10 cellular contexts compared by ENCODE assay signal in the genomic region with DNA sequence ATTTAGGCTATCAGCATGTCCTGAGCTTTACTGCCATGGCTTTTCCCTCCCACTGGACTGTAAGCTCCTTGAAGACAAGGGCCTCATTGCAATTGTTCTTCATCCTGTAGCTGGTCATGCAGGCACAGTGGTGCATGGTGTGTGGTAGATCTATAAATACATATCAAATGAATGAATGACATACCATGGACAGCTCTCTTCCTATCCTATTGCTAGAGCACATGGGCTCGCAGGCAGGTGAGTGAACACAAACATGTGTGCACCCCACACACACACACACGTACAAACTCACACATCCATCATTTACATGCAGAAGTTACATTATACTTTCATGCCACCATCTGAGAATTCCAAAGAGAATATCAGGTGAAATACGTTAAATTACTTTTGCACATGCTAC.
A peak's percentile ranks its signal among the peaks of the same experiment; 100 is the strongest.
DNase-seq lines count a peak whose midpoint lies in the region; ATAC-seq, FAIRE-seq and TF ChIP-seq lines count a peak whose summit lies in the region.
"Had no signal": no experiment of that assay in that cellular context is flagged by ENCODE, and none has a peak within 500 bp of the region (broad histone marks: within the 10 kb centered on the region; RNA-seq: fewer than 3 reads in every experiment).

No MANE protein-coding gene starts in this region.

- no peak overlapping the region for H2BK15ac ChIP-seq in H9 (ENCODE audit: low read depth, low read length)

- no peak overlapping the region for H3T11ph ChIP-seq in H9 (ENCODE audit: low read length)

- no peak overlapping the region for H3K14ac ChIP-seq in H9 (ENCODE audit: insufficient read depth, low read length)

- no peak overlapping the region for H2AK5ac ChIP-seq in H9 (ENCODE audit: insufficient read length, low read length)

- no peak overlapping the region for H4K5ac ChIP-seq in H9 (ENCODE audit: insufficient read length, low read depth, low read length)

- H3K36me3 Mint-ChIP-seq in central memory CD8-positive, alpha-beta T cell (ENCODE audit: insufficient read depth) = peaks cover 4% of the 10 kb centered on the region
- H3K36me3 Mint-ChIP-seq in stimulated activated effector memory CD8-positive, alpha-beta T cell treated with anti-CD3 and anti-CD28 coated beads, Interleukin-12 subunit alpha, Interleukin-12 subunit beta, amount 100 ng/mL, for 72 hours = no peaks in the 10 kb centered on the region
- no peaks in the 10 kb centered on the region for H3K36me3 Mint-ChIP-seq in H9 (ENCODE audit: insufficient read depth in 1 of 3, low read depth in 3 of 3)

- peak overlapping the region; percentile 53 for H3K27ac ChIP-seq in left ventricle myocardium inferior (replicated peaks)
- H3K27ac ChIP-seq in OCI-LY3 (ENCODE audit: low read length) = peak overlapping the region; percentile 84
- H3K27ac ChIP-seq in H9 (ENCODE audit: insufficient read length, low read depth, low read length) = no peak overlapping the region
- H3K27ac ChIP-seq in small intestine (ENCODE audit: low read depth in 1 of 2, low read length in 1 of 2) = peak overlapping the region in 1 of 2 donors; percentile 37

- no peak overlapping the region for H3K27ac Mint-ChIP-seq in central memory CD8-positive, alpha-beta T cell (ENCODE audit: low read depth)
- no peak overlapping the region for H3K27ac Mint-ChIP-seq in stimulated activated effector memory CD8-positive, alpha-beta T cell treated with anti-CD3 and anti-CD28 coated beads, Interleukin-12 subunit alpha, Interleukin-12 subunit beta, amount 100 ng/mL, for 72 hours
- no peak overlapping the region for H3K27ac Mint-ChIP-seq in H9
- H3K27ac Mint-ChIP-seq: nephron progenitor cell had no signal

- H3K4me1 ChIP-seq in left ventricle myocardium inferior = peaks cover 35% of the 10 kb centered on the region
- peaks cover 54% of the 10 kb centered on the region for H3K4me1 ChIP-seq in OCI-LY3 (ENCODE audit: low read length)
- peaks cover 6% of the 10 kb centered on the region; the same call in 1 of the 2 replicates for H3K4me1 ChIP-seq in H9 (ENCODE audit: insufficient read depth, low read length)
- H3K4me1 ChIP-seq in small intestine (ENCODE audit: control insufficient read depth in 2 of 2, insufficient read depth in 1 of 2, low read depth in 1 of 2, low read length in 1 of 2) = peaks cover 0 to 4% of the 10 kb centered on the region in 2 donors

- H3K9me3 ChIP-seq in left ventricle myocardium inferior (replicated peaks) = no peaks in the 10 kb centered on the region
- no peaks in the 10 kb centered on the region for H3K9me3 ChIP-seq in OCI-LY3 (ENCODE audit: insufficient read depth, low read length)
- H3K9me3 ChIP-seq in H9 (ENCODE audit: control insufficient read depth, low read depth, low read length) = no peaks in the 10 kb centered on the region
- no peaks in the 10 kb centered on the region for H3K9me3 ChIP-seq in small intestine (ENCODE audit: control insufficient read depth, low read depth)

- H4K8ac ChIP-seq in H9 (replicated peaks; ENCODE audit: insufficient read length, low read depth, low read length) = no peak overlapping the region

- intact Hi-C loops in left ventricle myocardium inferior (cut with micrococcal nuclease) = no loop called here
- intact Hi-C loops in Right ventricle myocardium superior (cut with DNase I) = no loop called here

- ATAC-seq in Right ventricle myocardium superior (ENCODE audit: poor library complexity) = no peak
- ATAC-seq in central memory CD8-positive, alpha-beta T cell (replicated peaks; ENCODE audit: extremely low read depth, poor library complexity, severe bottlenecking) = no peak
- ATAC-seq in stimulated activated effector memory CD8-positive, alpha-beta T cell treated with anti-CD3 and anti-CD28 coated beads, Interleukin-12 subunit alpha, Interleukin-12 subunit beta, amount 100 ng/mL, for 72 hours = no peak

- no peak overlapping the region for H2AFZ ChIP-seq in OCI-LY3 (ENCODE audit: low read depth, low read length)
- no peak overlapping the region for H2AFZ ChIP-seq in H9 (ENCODE audit: low read length)

- no peaks in the 10 kb centered on the region for H3K23me2 ChIP-seq in H9 (ENCODE audit: insufficient read length, low read depth, low read length, poor library complexity, severe bottlenecking)

- H2BK12ac ChIP-seq in H9 (ENCODE audit: insufficient read length, low read depth, low read length) = no peak overlapping the region

- FAIRE-seq in small intestine (lab: Jason Lieb, UNC) = no peak

- no peak overlapping the region for H2BK20ac ChIP-seq in H9 (ENCODE audit: low read depth, low read length, poor library complexity, severe bottlenecking)

- no peaks in the 10 kb centered on the region for H4K20me1 ChIP-seq in OCI-LY3 (ENCODE audit: insufficient read depth, low read length)
- H4K20me1 ChIP-seq in H9 (ENCODE audit: control insufficient read depth, insufficient read depth, insufficient read length) = no peaks in the 10 kb centered on the region

- peak overlapping the region; percentile 12 for H3K4me3 Mint-ChIP-seq in central memory CD8-positive, alpha-beta T cell
- peak overlapping the region; percentile 10 for H3K4me3 Mint-ChIP-seq in stimulated activated effector memory CD8-positive, alpha-beta T cell treated with anti-CD3 and anti-CD28 coated beads, Interleukin-12 subunit alpha, Interleukin-12 subunit beta, amount 100 ng/mL, for 72 hours
- no peak overlapping the region for H3K4me3 Mint-ChIP-seq in H9
- H3K4me3 Mint-ChIP-seq: nephron progenitor cell had no signal

- H3K27me3 Mint-ChIP-seq in central memory CD8-positive, alpha-beta T cell = no peaks in the 10 kb centered on the region
- no peaks in the 10 kb centered on the region for H3K27me3 Mint-ChIP-seq in H9 (ENCODE audit: low read depth)

- H3K27me3 ChIP-seq in left ventricle myocardium inferior (ENCODE audit: low read depth) (no peaks in the 10 kb centered on the region), OCI-LY3 (ENCODE audit: low read depth, low read length) (no peaks in the 10 kb centered on the region), H9 (ENCODE audit: insufficient read depth, low read length) (no peaks in the 10 kb centered on the region), small intestine (ENCODE audit: control insufficient read depth in 2 of 2, insufficient read depth in 2 of 2, low read length in 2 of 2) (no peaks in the 10 kb centered on the region)

- no peak overlapping the region for H3K56ac ChIP-seq in H9 (ENCODE audit: insufficient read length, low read depth, low read length)

- H3K4me1 Mint-ChIP-seq in central memory CD8-positive, alpha-beta T cell = peaks cover 31% of the 10 kb centered on the region
- peaks cover 48% of the 10 kb centered on the region for H3K4me1 Mint-ChIP-seq in stimulated activated effector memory CD8-positive, alpha-beta T cell treated with anti-CD3 and anti-CD28 coated beads, Interleukin-12 subunit alpha, Interleukin-12 subunit beta, amount 100 ng/mL, for 72 hours
- peaks cover 13 to 18% of the 10 kb centered on the region in 2 experiments for H3K4me1 Mint-ChIP-seq in H9

- H2BK120ac ChIP-seq in H9 (ENCODE audit: low read depth, low read length, poor library complexity, severe bottlenecking) = no peak overlapping the region

- H3K79me2 ChIP-seq in OCI-LY3 (ENCODE audit: low read length) (peaks cover 8% of the 10 kb centered on the region; the same call in 1 of the 2 replicates), H9 (ENCODE audit: insufficient read depth, low read length) (no peaks in the 10 kb centered on the region)

- H3K4me3 ChIP-seq in left ventricle myocardium inferior (no peak overlapping the region), OCI-LY3 (ENCODE audit: low read length) (peak overlapping the region; percentile 34; the same call in 1 of the 2 replicates), small intestine (ENCODE audit: low read depth in 1 of 2, low read length in 2 of 2) (no peak overlapping the region)

- H3K9ac ChIP-seq in OCI-LY3 (ENCODE audit: low read length) (peak overlapping the region; percentile 60), H9 (ENCODE audit: extremely low read depth, insufficient read length, low read length) (no peak overlapping the region)

- TF ChIP-seq CTCF in left ventricle myocardium inferior (IDR thresholded peaks at IDR 0.05; ENCODE audit: borderline replicate concordance) = no peak
- TF ChIP-seq CTCF in OCI-LY3 (IDR thresholded peaks at IDR 0.05; ENCODE audit: low read depth, low read length) = no peak
- no peak for TF ChIP-seq CTCF in H9 (conservative IDR thresholded peaks at IDR 0.05)

- H3K4ac ChIP-seq in H9 (ENCODE audit: low read depth, low read length) = no peak overlapping the region

- no peaks in the 10 kb centered on the region for H3K9me3 Mint-ChIP-seq in central memory CD8-positive, alpha-beta T cell
- H3K9me3 Mint-ChIP-seq in stimulated activated effector memory CD8-positive, alpha-beta T cell treated with anti-CD3 and anti-CD28 coated beads, Interleukin-12 subunit alpha, Interleukin-12 subunit beta, amount 100 ng/mL, for 72 hours = no peaks in the 10 kb centered on the region
- no peaks in the 10 kb centered on the region for H3K9me3 Mint-ChIP-seq in H9
- H3K9me3 Mint-ChIP-seq: nephron progenitor cell had no signal

- no peaks in the 10 kb centered on the region for H3K36me3 ChIP-seq in left ventricle myocardium inferior
- H3K36me3 ChIP-seq in OCI-LY3 (replicated peaks; ENCODE audit: low read depth, low read length) = peaks cover 8% of the 10 kb centered on the region
- no peaks in the 10 kb centered on the region for H3K36me3 ChIP-seq in small intestine (ENCODE audit: control insufficient read depth in 2 of 2, insufficient read depth in 2 of 2, low read length in 2 of 2)

- no peak overlapping the region for H4K91ac ChIP-seq in H9 (ENCODE audit: insufficient read length, low read depth, low read length)

- H2BK5ac ChIP-seq in H9 (ENCODE audit: insufficient read length, low read length) = no peak overlapping the region

- H3K4me2 ChIP-seq in OCI-LY3 (ENCODE audit: low read length) = peak overlapping the region; percentile 73
- no peak overlapping the region for H3K4me2 ChIP-seq in H9 (ENCODE audit: insufficient read depth, insufficient read length, low read length)

- H3K79me1 ChIP-seq in H9 (ENCODE audit: insufficient read depth, low read depth, low read length, poor library complexity, severe bottlenecking) = no peaks in the 10 kb centered on the region

- no peak for DNase-seq in left ventricle myocardium inferior
- no peak for DNase-seq in Right ventricle myocardium superior
- no peak for DNase-seq in central memory CD8-positive, alpha-beta T cell (ENCODE audit: low spot score in 2 of 2)
- no peak for DNase-seq in stimulated activated effector memory CD8-positive, alpha-beta T cell treated with anti-CD3 and anti-CD28 coated beads, Interleukin-12 subunit alpha, Interleukin-12 subunit beta, amount 100 ng/mL, for 72 hours (ENCODE audit: low spot score in 2 of 2)
- DNase-seq in H9 = no peak
- no peak for DNase-seq in small intestine
- DNase-seq in iPS-NIHi7 (ENCODE audit: extremely low spot score) = no peak
- DNase-seq: NCI-H1694 treated with DMSO at 0.1 percent for 48 hours, nephron progenitor cell had no signal

- H3K23ac ChIP-seq in H9 (ENCODE audit: insufficient read length, low read depth, low read length) = no peak overlapping the region

- no CpG with 5 or more reads among the region's 3 CpGs for WGBS in H9 (ENCODE audit: extremely low coverage, insufficient read length, low lambda C conversion rate)
- WGBS in small intestine, 3 donors = 79 to 83% (median 80%) methylated on average over 3 of the region's 3 CpGs

- H3K18ac ChIP-seq in H9 (ENCODE audit: insufficient read length, low read depth, low read length) = no peak overlapping the region

Comparison
In these comparisons a context has a peak if more than half of its experiments do, and no peak if none do; other contexts are left out.
1. H3K4me3 Mint-ChIP-seq: peak in central memory CD8-positive, alpha-beta T cell (single experiment) and stimulated activated effector memory CD8-positive, alpha-beta T cell treated with anti-CD3 and anti-CD28 coated beads, Interleukin-12 subunit alpha, Interleukin-12 subunit beta, amount 100 ng/mL, for 72 hours (single experiment); none in H9 (0 of 2).